In genomic region chr9:36402536-36402935, GRCh38 we compare ENCODE assay signal across 18 cellular contexts. TPM values are rescaled to one million over a fixed set of nuclear protein-coding genes. Genes with fewer than 3 reads are reported as not detected.
A peak's percentile ranks its signal among the peaks of the same experiment; 100 is the strongest.
DNase-seq lines count a peak whose midpoint lies in the region; ATAC-seq, FAIRE-seq and TF ChIP-seq lines count a peak whose summit lies in the region.
"Had no signal": no experiment of that assay in that cellular context is flagged by ENCODE, and none has a peak within 500 bp of the region (broad histone marks: within the 10 kb centered on the region; RNA-seq: fewer than 3 reads in every experiment).

No MANE protein-coding gene starts in this region.

- POLR2A ChIA-PET in HepG2 (lab: Yijun Ruan, JAX), result interaction anchor here (0.7 to 1.2 kb wide), 6 partner anchors 37 to 363 kb away, joined by 3 to 4 read pairs (median 4); no protein-coding TSS in a partner anchor

- intact Hi-C loops in activated T-helper 1 cell treated with anti-CD3 and anti-CD28 coated beads, Interleukin-12 subunit alpha, Interleukin-12 subunit beta, Interleukin-2, Interleukin-4 antibody, amounts not matched to agents 30 ng/mL and 10 ng/mL and 1 ng/mL, durations not matched to agents 14 hours and 24 hours and 36 hours (cut with micrococcal nuclease), result loop anchor here (10.0 kb wide), 1 partner anchor 578 kb away; the partner anchor contains the start of genes FAM221B and TMEM8B
- intact Hi-C loops in HepG2 (cut with micrococcal nuclease; ENCODE audit: unreplicated experiment), result loop anchor here (10.0 kb wide), 1 partner anchor 82 kb away; no protein-coding TSS in a partner anchor
- intact Hi-C loops in thyroid gland (cut with DNase I), result loop anchor here (10.0 kb wide), 1 partner anchor 82 kb away; no protein-coding TSS in a partner anchor

- peaks cover 28% of the 10 kb centered on the region for H3K79me2 ChIP-seq in HepG2 (ENCODE audit: insufficient read depth, low read length)

- TF ChIP-seq POLR2A in HepG2 (IDR thresholded peaks at IDR 0.05; ENCODE audit: insufficient read depth in 1 of 2, low read depth in 2 of 2, low read length in 2 of 2) (no peak), thyroid gland (IDR thresholded peaks at IDR 0.05) (peak in 1 of 2 donors; percentile 20)

- no peak for TF ChIP-seq EP300 in HepG2 (IDR thresholded peaks at IDR 0.05; ENCODE audit: low read depth in 2 of 2, low read length in 2 of 2)
- no peak for TF ChIP-seq EP300 in HepG2 (CRISPR knock-in tag; IDR thresholded peaks at IDR 0.05; ENCODE audit: borderline replicate concordance)

- TF ChIP-seq RAD21 in HepG2 (CRISPR knock-in tag; IDR thresholded peaks at IDR 0.05), result no peak

- CTCF ChIA-PET in activated naive CD4-positive, alpha-beta T cell treated with anti-CD3 and anti-CD28 coated beads, Interleukin-2, amount 10 ng/mL, durations not matched to agents 7 days and 5 days (lab: Charles Lee), result interaction anchor here (1.3 to 4.2 kb wide), 4 partner anchors 43 to 153 kb away, joined by 3 to 21 read pairs (median 5); no protein-coding TSS in a partner anchor
- CTCF ChIA-PET in HepG2 (lab: Yijun Ruan, JAX; ENCODE audit: low intra/inter-chr PET ratio, low total read pairs), result no interaction called here

- TF ChIP-seq CTCF in HepG2 (CRISPR knock-in tag; IDR thresholded peaks at IDR 0.05) (no peak), thyroid gland (IDR thresholded peaks at IDR 0.05) (no peak)

- 82% methylated on average over 3 of the region's 3 CpGs for WGBS in HepG2 (ENCODE audit: low lambda C conversion rate)
- 33 to 41% methylated on average over 3 of the region's 3 CpGs for WGBS in thyroid gland, 2 donors

- no peak for DNase-seq in activated naive CD4-positive, alpha-beta T cell treated with anti-CD3 and anti-CD28 coated beads, Interleukin-2, amount 10 ng/mL, durations not matched to agents 7 days and 5 days
- DNase-seq in activated naive CD4-positive, alpha-beta T cell treated with anti-CD3 and anti-CD28 coated beads, Interleukin-2, amount 50 U/mL, for 72 hours (ENCODE audit: low spot score in 2 of 2), result no peak
- no peak for DNase-seq in activated T-helper 1 cell treated with anti-CD3 and anti-CD28 coated beads, Interleukin-12 subunit alpha, Interleukin-12 subunit beta, Interleukin-2, Interleukin-4 antibody, amounts not matched to agents 30 ng/mL and 10 ng/mL and 1 ng/mL, durations not matched to agents 14 hours and 24 hours and 36 hours (ENCODE audit: low spot score)
- DNase-seq in HepG2 (ENCODE audit: low spot score) (no peak), thyroid gland (peak; percentile 59 to 61), GM19238 (ENCODE audit: insufficient read length, low spot score) (no peak), NCI-H2171 treated with DMSO at 0.1 percent for 48 hours (lab: John Stamatoyannopoulos, UW) (no peak), SJCRH30 (no peak)
- DNase-seq: activated CD8-positive, alpha-beta memory T cell treated with anti-CD3 and anti-CD28 coated beads, Interleukin-2, amount 50 U/mL, for 48 hours; Calu3; colonic mucosa; KBM-7; NCI-H1105 treated with DMSO at 0.1 percent for 48 hours; NCI-H2171; WERI-Rb-1 had no signal

- H3K4me2 ChIP-seq in HepG2 (ENCODE audit: low read depth, low read length), result peak overlapping the region; percentile 84

- no peaks in the 10 kb centered on the region; a peak in 1 of 5 replicates for H3K27me3 ChIP-seq in HepG2 (ENCODE audit: control insufficient read depth in 1 of 2, insufficient read depth in 2 of 2, low read length in 2 of 2)
- no peaks in the 10 kb centered on the region for H3K27me3 ChIP-seq in thyroid gland
- no peaks in the 10 kb centered on the region for H3K27me3 ChIP-seq in SJCRH30
- H3K27me3 ChIP-seq: colonic mucosa, right atrium auricular region had no signal

- H3K9me3 ChIP-seq in HepG2 (ENCODE audit: low read length) (no peaks in the 10 kb centered on the region), thyroid gland (no peaks in the 10 kb centered on the region), SJCRH30 (replicated peaks) (no peaks in the 10 kb centered on the region)
- H3K9me3 ChIP-seq: colonic mucosa, right atrium auricular region had no signal

- peaks cover 39% of the 10 kb centered on the region for H3K4me1 Mint-ChIP-seq in activated naive CD4-positive, alpha-beta T cell treated with anti-CD3 and anti-CD28 coated beads, Interleukin-2, amount 10 ng/mL, durations not matched to agents 7 days and 5 days
- peaks cover 48% of the 10 kb centered on the region for H3K4me1 Mint-ChIP-seq in activated T-helper 1 cell treated with anti-CD3 and anti-CD28 coated beads, Interleukin-12 subunit alpha, Interleukin-12 subunit beta, Interleukin-2, Interleukin-4 antibody, amounts not matched to agents 30 ng/mL and 10 ng/mL and 1 ng/mL, durations not matched to agents 14 hours and 24 hours and 36 hours (ENCODE audit: low read depth)

- H3K9me3 Mint-ChIP-seq in activated naive CD4-positive, alpha-beta T cell treated with anti-CD3 and anti-CD28 coated beads, Interleukin-2, amount 10 ng/mL, durations not matched to agents 7 days and 5 days, result no peaks in the 10 kb centered on the region
- peaks cover 0 to 4% of the 10 kb centered on the region in 2 donors for H3K9me3 Mint-ChIP-seq in activated naive CD4-positive, alpha-beta T cell treated with anti-CD3 and anti-CD28 coated beads, Interleukin-2, amount 50 U/mL, for 72 hours
- no peaks in the 10 kb centered on the region for H3K9me3 Mint-ChIP-seq in activated T-helper 1 cell treated with anti-CD3 and anti-CD28 coated beads, Interleukin-12 subunit alpha, Interleukin-12 subunit beta, Interleukin-2, Interleukin-4 antibody, amounts not matched to agents 30 ng/mL and 10 ng/mL and 1 ng/mL, durations not matched to agents 14 hours and 24 hours and 36 hours

- peak overlapping the region; percentile 68; the same call in 1 of the 2 replicates for H3K9ac ChIP-seq in HepG2 (ENCODE audit: insufficient read depth, low read depth, low read length)

- ATAC-seq in activated naive CD4-positive, alpha-beta T cell treated with anti-CD3 and anti-CD28 coated beads, Interleukin-2, amount 50 U/mL, for 72 hours, result no peak
- ATAC-seq in HepG2, result no peak

- H3K4me1 ChIP-seq in HepG2 (ENCODE audit: insufficient read depth, low read length) (peaks cover 37% of the 10 kb centered on the region), thyroid gland (peaks cover 36 to 42% of the 10 kb centered on the region in 2 donors), SJCRH30 (peaks cover 4% of the 10 kb centered on the region)

- H3K4me3 ChIP-seq in HepG2 (replicated peaks in 1 of 3; ENCODE audit: insufficient read depth in 1 of 3, low read depth in 2 of 3, low read length in 3 of 3) (peak overlapping the region in 1 of 3 experiments; percentile 31; a peak in 1 of 6 replicates), thyroid gland (replicated peaks in 1 of 3) (no peak overlapping the region), SJCRH30 (no peak overlapping the region)
- H3K4me3 ChIP-seq: colonic mucosa, lung, right atrium auricular region had no signal

- no peak overlapping the region for H3K4me3 Mint-ChIP-seq in activated naive CD4-positive, alpha-beta T cell treated with anti-CD3 and anti-CD28 coated beads, Interleukin-2, amount 10 ng/mL, durations not matched to agents 7 days and 5 days
- H3K4me3 Mint-ChIP-seq in activated T-helper 1 cell treated with anti-CD3 and anti-CD28 coated beads, Interleukin-12 subunit alpha, Interleukin-12 subunit beta, Interleukin-2, Interleukin-4 antibody, amounts not matched to agents 30 ng/mL and 10 ng/mL and 1 ng/mL, durations not matched to agents 14 hours and 24 hours and 36 hours, result no peak overlapping the region

- H3K36me3 ChIP-seq in HepG2 (replicated peaks in 1 of 2; ENCODE audit: control insufficient read depth in 1 of 2, insufficient read depth in 2 of 2, low read length in 2 of 2), result no peaks in the 10 kb centered on the region; a peak in 1 of 5 replicates
- no peaks in the 10 kb centered on the region for H3K36me3 ChIP-seq in thyroid gland
- peaks cover 3% of the 10 kb centered on the region; the same call in 1 of the 2 replicates for H3K36me3 ChIP-seq in SJCRH30
- H3K36me3 ChIP-seq: colonic mucosa, right atrium auricular region had no signal

- in situ Hi-C loops in HepG2 (cut with HindIII; ENCODE audit: extremely low pct_ligation_motif_present, low pct_unique_long_range_greater_than_20kb), result no loop called here

- H3K27ac ChIP-seq in HepG2 (ENCODE audit: extremely low read length, insufficient read depth, low read length) (peak overlapping the region; percentile 84), thyroid gland (peak overlapping the region; percentile 39 to 89 (median 84)), SJCRH30 (no peak overlapping the region)
- H3K27ac ChIP-seq: colonic mucosa, right atrium auricular region, WERI-Rb-1 had no signal

- FAIRE-seq in HepG2 (lab: Jason Lieb, UNC), result no peak
- FAIRE-seq: RCC 7860 had no signal

- no TSS peak for BruUV-seq in HepG2 (replicated peaks; lab: Mats Ljungman, UMichigan)

- no peaks in the 10 kb centered on the region; the same call in 1 of the 2 replicates for H4K20me1 ChIP-seq in HepG2 (ENCODE audit: insufficient read depth, low read length)

- H3K27ac Mint-ChIP-seq in activated naive CD4-positive, alpha-beta T cell treated with anti-CD3 and anti-CD28 coated beads, Interleukin-2, amount 10 ng/mL, durations not matched to agents 7 days and 5 days, result peak overlapping the region; percentile 38
- peak overlapping the region in 1 of 2 donors; percentile 44 for H3K27ac Mint-ChIP-seq in activated naive CD4-positive, alpha-beta T cell treated with anti-CD3 and anti-CD28 coated beads, Interleukin-2, amount 50 U/mL, for 72 hours
- peak overlapping the region; percentile 62 for H3K27ac Mint-ChIP-seq in activated T-helper 1 cell treated with anti-CD3 and anti-CD28 coated beads, Interleukin-12 subunit alpha, Interleukin-12 subunit beta, Interleukin-2, Interleukin-4 antibody, amounts not matched to agents 30 ng/mL and 10 ng/mL and 1 ng/mL, durations not matched to agents 14 hours and 24 hours and 36 hours

- no peaks in the 10 kb centered on the region for H3K27me3 Mint-ChIP-seq in activated naive CD4-positive, alpha-beta T cell treated with anti-CD3 and anti-CD28 coated beads, Interleukin-2, amount 10 ng/mL, durations not matched to agents 7 days and 5 days
- no peaks in the 10 kb centered on the region for H3K27me3 Mint-ChIP-seq in activated T-helper 1 cell treated with anti-CD3 and anti-CD28 coated beads, Interleukin-12 subunit alpha, Interleukin-12 subunit beta, Interleukin-2, Interleukin-4 antibody, amounts not matched to agents 30 ng/mL and 10 ng/mL and 1 ng/mL, durations not matched to agents 14 hours and 24 hours and 36 hours (ENCODE audit: insufficient read depth)

- H3K36me3 Mint-ChIP-seq in activated naive CD4-positive, alpha-beta T cell treated with anti-CD3 and anti-CD28 coated beads, Interleukin-2, amount 10 ng/mL, durations not matched to agents 7 days and 5 days, result peaks cover 10% of the 10 kb centered on the region
- peaks cover 5 to 8% of the 10 kb centered on the region in 2 donors for H3K36me3 Mint-ChIP-seq in activated naive CD4-positive, alpha-beta T cell treated with anti-CD3 and anti-CD28 coated beads, Interleukin-2, amount 50 U/mL, for 72 hours
- H3K36me3 Mint-ChIP-seq in activated T-helper 1 cell treated with anti-CD3 and anti-CD28 coated beads, Interleukin-12 subunit alpha, Interleukin-12 subunit beta, Interleukin-2, Interleukin-4 antibody, amounts not matched to agents 30 ng/mL and 10 ng/mL and 1 ng/mL, durations not matched to agents 14 hours and 24 hours and 36 hours (ENCODE audit: low read depth), result peaks cover 5% of the 10 kb centered on the region

- H2AFZ ChIP-seq in HepG2 (ENCODE audit: low read length), result no peak overlapping the region

RNA-seq across cellular contexts. Expression of gene RNF38, which starts 2.5 kb away (rescaled TPM):
- 10 to 100 TPM; 31.6 to 35.8 TPM for total RNA-seq in activated naive CD4-positive, alpha-beta T cell treated with anti-CD3 and anti-CD28 coated beads, Interleukin-2, amount 50 U/mL, for 72 hours
- 31.5 and 35.0 TPM in 2 replicates for total RNA-seq in activated T-helper 1 cell treated with anti-CD3 and anti-CD28 coated beads, Interleukin-12 subunit alpha, Interleukin-12 subunit beta, Interleukin-2, Interleukin-4 antibody, amounts not matched to agents 30 ng/mL and 10 ng/mL and 1 ng/mL, durations not matched to agents 14 hours and 24 hours and 36 hours
- 9.1 and 16.2 TPM in 2 replicates for total RNA-seq in HepG2 (2016; rRNA removed; fragmentation: Illumina TruSeq; extraction: Trizol)
- total RNA-seq in HepG2 (2016; cell fraction: cytosol; rRNA removed; fragmentation: Illumina TruSeq; extraction: Trizol; ENCODE audit: low read depth), result 6.7 and 7.6 TPM in 2 replicates
- 8.0 and 14.4 TPM in 2 replicates for total RNA-seq in HepG2 (2016; cell fraction: insoluble cytoplasmic fraction; rRNA removed; fragmentation: Illumina TruSeq; extraction: Trizol)
- total RNA-seq in HepG2 (2016; cell fraction: membrane; rRNA removed; fragmentation: Illumina TruSeq; extraction: Trizol), result 13.6 and 14.3 TPM in 2 replicates
- 10.3 and 11.7 TPM in 2 replicates for total RNA-seq in HepG2 (2016; cell fraction: nucleus; rRNA removed; fragmentation: Illumina TruSeq; extraction: Trizol)
- 24.8 and 32.1 TPM in 2 replicates for polyA plus RNA-seq in HepG2 (2011; rRNA removed)
- 18.3 and 19.4 TPM in 2 replicates for polyA plus RNA-seq in HepG2 (2011; cell fraction: cytosol; rRNA removed)
- 18.0 and 18.4 TPM in 2 replicates for polyA plus RNA-seq in HepG2 (2011; cell fraction: nucleus; rRNA removed)
- 13.1 and 14.4 TPM in 2 replicates for polyA plus RNA-seq in HepG2 (2012)
- polyA plus RNA-seq in HepG2 (2016; cell fraction: cytosol; fragmentation: Illumina TruSeq; extraction: Trizol; ENCODE audit: low read depth), result 1.8 and 2.4 TPM in 2 replicates
- polyA plus RNA-seq in HepG2 (2016; cell fraction: insoluble cytoplasmic fraction; fragmentation: Illumina TruSeq; extraction: Trizol; ENCODE audit: low read depth), result 18.8 and 19.6 TPM in 2 replicates
- 8.9 and 9.0 TPM in 2 replicates for polyA plus RNA-seq in HepG2 (2016; cell fraction: membrane; fragmentation: Illumina TruSeq; extraction: Trizol; ENCODE audit: low read depth)
- polyA plus RNA-seq in HepG2 (2016; cell fraction: nucleus; fragmentation: Illumina TruSeq; extraction: Trizol; ENCODE audit: insufficient read depth, low read depth), result 14.3 and 15.2 TPM in 2 replicates
- 76.4 and 85.4 TPM in 2 replicates for polyA minus RNA-seq in HepG2 (2011; rRNA and poly(A)+ RNA removed; ENCODE audit: low replicate concordance)
- 15.9 and 21.4 TPM in 2 replicates for polyA minus RNA-seq in HepG2 (2011; cell fraction: cytosol; rRNA and poly(A)+ RNA removed)
- 24.9 and 25.5 TPM in 2 replicates for polyA minus RNA-seq in HepG2 (2011; cell fraction: nucleus; rRNA and poly(A)+ RNA removed)
- 10 to 100 TPM; 36.9 to 61.4 (median 41.9) TPM for total RNA-seq in thyroid gland
- total RNA-seq in SJCRH30 (2014; rRNA removed; shearing (Covaris generic)), result 19.6 and 21.5 TPM in 2 replicates

Comparison
In these comparisons a context has a peak if more than half of its experiments do, and no peak if none do; other contexts are left out.
1. DNase-seq: peak in thyroid gland (2 of 2); none in activated naive CD4-positive, alpha-beta T cell treated with anti-CD3 and anti-CD28 coated beads, Interleukin-2, amount 10 ng/mL, durations not matched to agents 7 days and 5 days (single experiment), activated naive CD4-positive, alpha-beta T cell treated with anti-CD3 and anti-CD28 coated beads, Interleukin-2, amount 50 U/mL, for 72 hours (0 of 2), activated T-helper 1 cell treated with anti-CD3 and anti-CD28 coated beads, Interleukin-12 subunit alpha, Interleukin-12 subunit beta, Interleukin-2, Interleukin-4 antibody, amounts not matched to agents 30 ng/mL and 10 ng/mL and 1 ng/mL, durations not matched to agents 14 hours and 24 hours and 36 hours (single experiment), HepG2 (single experiment), GM19238 (single experiment), NCI-H2171 treated with DMSO at 0.1 percent for 48 hours (single experiment) and SJCRH30 (0 of 2).